Comparison of ENCODE assay signal across 14 cellular contexts in genomic region chr12:108519558-108519957, GRCh38. TPM values are rescaled to one million over a fixed set of nuclear protein-coding genes. Genes with fewer than 3 reads are reported as not detected.
DNase-seq lines count a peak whose midpoint lies in the region; ATAC-seq, FAIRE-seq and TF ChIP-seq lines count a peak whose summit lies in the region.
"Had no signal": no experiment of that assay in that cellular context is flagged by ENCODE, and none has a peak within 500 bp of the region (broad histone marks: within the 10 kb centered on the region; RNA-seq: fewer than 3 reads in every experiment).

No MANE protein-coding gene starts in this region.

- WGBS in A549 (ENCODE audit: missing lambda C conversion rate) = 82% methylated on average over 4 of the region's 4 CpGs
- WGBS in endodermal cell (ENCODE audit: insufficient coverage in 1 of 2, insufficient read length in 1 of 2), 2 experiments = 83 to 90% methylated on average over 4 of the region's 4 CpGs

- no peaks in the 10 kb centered on the region for H3K9me3 Mint-ChIP-seq in endodermal cell
- H3K9me3 Mint-ChIP-seq: activated CD4-positive, alpha-beta T cell treated with anti-CD3 and anti-CD28 coated beads, Interleukin-2, amount 10 ng/mL, durations not matched to agents 24 days and 14 days; CD4-positive, alpha-beta T cell had no signal

- H3K4me1 Mint-ChIP-seq in endodermal cell = peaks cover 8% of the 10 kb centered on the region

- H3K4me3 ChIP-seq in A549 (no peak overlapping the region), endodermal cell (ENCODE audit: low read length) (no peak overlapping the region)
- H3K4me3 ChIP-seq: heart right ventricle had no signal

- DNase-seq in A549 (ENCODE audit: low read depth in 1 of 2, low spot score in 1 of 2) = peak in 1 of 2 experiments; percentile 33
- DNase-seq in G401 (ENCODE audit: low spot score) = peak; percentile 73
- peak; percentile 49 for DNase-seq in NAMALWA (ENCODE audit: low spot score)
- peak; percentile 86 for DNase-seq in endodermal cell
- DNase-seq in superior temporal gyrus (ENCODE audit: extremely low spot score) = no peak
- no peak for DNase-seq in NCI-H2029 (lab: John Stamatoyannopoulos, UW)
- DNase-seq: activated CD4-positive, alpha-beta T cell treated with anti-CD3 and anti-CD28 coated beads, Interleukin-2, amount 10 ng/mL, durations not matched to agents 24 days and 14 days; CD4-positive, alpha-beta T cell; heart right ventricle; NCI-H146; NCI-H748 treated with DMSO at 0.1 percent for 48 hours; small intestine had no signal

- ATAC-seq in A549 (no peak), GM18511 (IDR thresholded peaks at IDR 0.05; ENCODE audit: unreplicated experiment) (no peak), HG03457 (IDR thresholded peaks at IDR 0.05; ENCODE audit: unreplicated experiment) (no peak)
- ATAC-seq: heart right ventricle had no signal

- TF ChIP-seq POLR2A in A549 (IDR thresholded peaks at IDR 0.05; ENCODE audit: low read length) = no peak

- in situ Hi-C loops in G401 (cut with HindIII; ENCODE audit: low sequenced_read_pairs) = no loop called here

- no peak overlapping the region for H3K4me3 Mint-ChIP-seq in endodermal cell
- H3K4me3 Mint-ChIP-seq: activated CD4-positive, alpha-beta T cell treated with anti-CD3 and anti-CD28 coated beads, Interleukin-2, amount 10 ng/mL, durations not matched to agents 24 days and 14 days had no signal

- no peaks in the 10 kb centered on the region for H3K27me3 Mint-ChIP-seq in endodermal cell (ENCODE audit: insufficient read depth)
- H3K27me3 Mint-ChIP-seq: activated CD4-positive, alpha-beta T cell treated with anti-CD3 and anti-CD28 coated beads, Interleukin-2, amount 10 ng/mL, durations not matched to agents 24 days and 14 days; CD4-positive, alpha-beta T cell had no signal

- FAIRE-seq in A549 (lab: Jason Lieb, UNC) = no peak
- FAIRE-seq: small intestine had no signal

- peaks cover 56% of the 10 kb centered on the region for H3K36me3 Mint-ChIP-seq in endodermal cell (ENCODE audit: low read depth)

- no peak overlapping the region for H3K4me2 ChIP-seq in A549

- peaks cover 73% of the 10 kb centered on the region for H3K36me3 ChIP-seq in endodermal cell (ENCODE audit: control insufficient read depth, insufficient read depth, low read length)

- H3K9ac ChIP-seq in endodermal cell (ENCODE audit: extremely low read depth, low read length, poor library complexity, severe bottlenecking) = no peak overlapping the region

- H3K27ac Mint-ChIP-seq in endodermal cell = peak overlapping the region; percentile 81
- H3K27ac Mint-ChIP-seq: activated CD4-positive, alpha-beta T cell treated with anti-CD3 and anti-CD28 coated beads, Interleukin-2, amount 10 ng/mL, durations not matched to agents 24 days and 14 days; CD4-positive, alpha-beta T cell had no signal

- H3K27ac ChIP-seq in A549 = no peak overlapping the region
- no peak overlapping the region for H3K27ac ChIP-seq in endodermal cell (ENCODE audit: low read depth, low read length)
- H3K27ac ChIP-seq: heart right ventricle had no signal

- TF ChIP-seq EP300 in A549 (IDR thresholded peaks at IDR 0.05) = no peak

- CTCF ChIA-PET in A549 (lab: Yijun Ruan, JAX) = interaction anchor here (0.5 to 1.4 kb wide), 6 partner anchors 12 to 843 kb away, joined by 3 to 4 read pairs (median 3); no protein-coding TSS in a partner anchor

- TF ChIP-seq CTCF in A549 (IDR thresholded peaks at IDR 0.05) = peak; percentile 17; the same call in 1 of the 3 replicates
- peak; percentile 65 for TF ChIP-seq CTCF in endodermal cell (conservative IDR thresholded peaks at IDR 0.05)

- 0 out of 5 replicates have a peak, but pooled peaks of 1 of the 2 experiments have one; percentile 5 for TF ChIP-seq RAD21 in A549 (conservative IDR thresholded peaks at IDR 0.05 in 1 of 2, IDR thresholded peaks at IDR 0.05 in 1 of 2)

- H3K9me3 ChIP-seq in A549 (no peaks in the 10 kb centered on the region), endodermal cell (ENCODE audit: control insufficient read depth, low read length) (no peaks in the 10 kb centered on the region)
- H3K9me3 ChIP-seq: heart right ventricle had no signal

- POLR2A ChIA-PET in A549 (lab: Yijun Ruan, JAX) = interaction anchor here (0.6 kb wide), 1 partner anchor 22 kb away, joined by 3 read pairs; no protein-coding TSS in a partner anchor

- no peaks in the 10 kb centered on the region for H3K27me3 ChIP-seq in endodermal cell (ENCODE audit: control insufficient read depth, insufficient read depth, low read length, poor library complexity, severe bottlenecking)
- H3K27me3 ChIP-seq: heart right ventricle had no signal

- H3K4me1 ChIP-seq in A549 (no peaks in the 10 kb centered on the region; the same call in 2 of the 3 replicates), endodermal cell (ENCODE audit: control insufficient read depth, insufficient read depth, low read length) (peaks cover 4% of the 10 kb centered on the region)

TF ChIP-seq in A549, 52 proteins besides CTCF, POLR2A, EP300 and RAD21 (continues in another document):
- no peak for TF ChIP-seq HES2 (IDR thresholded peaks at IDR 0.05)
- no peak for TF ChIP-seq CBX2 (IDR thresholded peaks at IDR 0.05; ENCODE audit: borderline replicate concordance, low read depth)
- TF ChIP-seq ELK1 (IDR thresholded peaks at IDR 0.05; ENCODE audit: low read depth, low read length) = no peak
- no peak for TF ChIP-seq CHD2 (IDR thresholded peaks at IDR 0.05; ENCODE audit: low read length, partially characterized antibody)
- no peak for TF ChIP-seq HDAC2 (IDR thresholded peaks at IDR 0.05)
- TF ChIP-seq ATOH8 (CRISPR knock-in tag; IDR thresholded peaks at IDR 0.05; ENCODE audit: low read depth) = no peak
- TF ChIP-seq ZSCAN20 (CRISPR knock-in tag; IDR thresholded peaks at IDR 0.05) = no peak
- no peak for TF ChIP-seq NR3C1 (IDR thresholded peaks at IDR 0.05)
- no peak for TF ChIP-seq SMC3 (IDR thresholded peaks at IDR 0.05)
- no peak for TF ChIP-seq RCOR1 (IDR thresholded peaks at IDR 0.05; ENCODE audit: low read depth, low read length)
- no peak for TF ChIP-seq E2F6 (IDR thresholded peaks at IDR 0.05; ENCODE audit: borderline replicate concordance, low read depth)
- TF ChIP-seq SREBF2 (IDR thresholded peaks at IDR 0.05) = no peak
- TF ChIP-seq FOXS1 (CRISPR knock-in tag; IDR thresholded peaks at IDR 0.05) = no peak
- TF ChIP-seq NPAS2 (CRISPR knock-in tag; IDR thresholded peaks at IDR 0.05; ENCODE audit: borderline replicate concordance) = no peak

RNA-seq across cellular contexts. Expression of gene FICD, which starts 4.5 kb away (rescaled TPM):
- 1.7 and 4.8 TPM in 2 replicates for polyA plus RNA-seq in A549 (2011; rRNA removed)
- 0.71 and 0.95 TPM in 2 replicates for polyA plus RNA-seq in A549 (2012; cell fraction: cytosol; rRNA removed)
- polyA plus RNA-seq in A549 (2012; cell fraction: nucleus; rRNA removed) = 1.3 and 1.4 TPM in 2 replicates
- 1.9 to 2.5 TPM (median 2.1 TPM) in 3 replicates for polyA plus RNA-seq in A549 (2017; fragmentation: RNase III; extraction: RNeasy Plus Mini Kit Qiagen cat#74134 plus additional on column Dnase treatment)
- 8.2 and 9.8 TPM in 2 replicates for polyA minus RNA-seq in A549 (2011; rRNA and poly(A)+ RNA removed)
- 1.0 and 1.7 TPM in 2 replicates for total RNA-seq in G401 (2014; rRNA removed; shearing (Covaris generic))
- total RNA-seq in endodermal cell = 1 to 10 TPM; 6.2 to 6.8 TPM
- 5.3 TPM for polyA plus RNA-seq in endodermal cell (2013, experiment 1 of 2)
- 4.9 TPM for polyA plus RNA-seq in endodermal cell (2013, experiment 2 of 2)

RNA-seq across cellular contexts. Expression of gene SART3, which starts 41.4 kb away (rescaled TPM):
- polyA plus RNA-seq in A549 (2011; rRNA removed) = 51.8 and 52.7 TPM in 2 replicates
- polyA plus RNA-seq in A549 (2012; cell fraction: cytosol; rRNA removed) = 27.4 and 33.8 TPM in 2 replicates
- 33.0 and 47.5 TPM in 2 replicates for polyA plus RNA-seq in A549 (2012; cell fraction: nucleus; rRNA removed)
- polyA plus RNA-seq in A549 (2017; fragmentation: RNase III; extraction: RNeasy Plus Mini Kit Qiagen cat#74134 plus additional on column Dnase treatment) = 77.2 to 83.2 TPM (median 81.5 TPM) in 3 replicates
- polyA minus RNA-seq in A549 (2011; rRNA and poly(A)+ RNA removed) = 53.1 and 59.4 TPM in 2 replicates
- total RNA-seq in G401 (2014; rRNA removed; shearing (Covaris generic)) = 61.3 and 72.8 TPM in 2 replicates
- 10 to 100 TPM; 83.5 to 86.2 TPM for total RNA-seq in endodermal cell
- polyA plus RNA-seq in endodermal cell (2013, experiment 1 of 2) = 57.5 TPM
- polyA plus RNA-seq in endodermal cell (2013, experiment 2 of 2) = 50.7 TPM

RNA-seq across cellular contexts. Expression of gene ISCU, which starts 42.8 kb away (rescaled TPM):
- polyA plus RNA-seq in A549 (2011; rRNA removed) (174 and 177 TPM in 2 replicates), A549 (2017; fragmentation: RNase III; extraction: RNeasy Plus Mini Kit Qiagen cat#74134 plus additional on column Dnase treatment) (97.1 to 101 TPM (median 97.5 TPM) in 3 replicates)
- 81.6 and 86.3 TPM in 2 replicates for polyA plus RNA-seq in A549 (2012; cell fraction: cytosol; rRNA removed)
- polyA plus RNA-seq in A549 (2012; cell fraction: nucleus; rRNA removed) = 33.9 and 64.2 TPM in 2 replicates
- polyA minus RNA-seq in A549 (2011; rRNA and poly(A)+ RNA removed) = 42.4 and 60.2 TPM in 2 replicates
- 157 and 159 TPM in 2 replicates for total RNA-seq in G401 (2014; rRNA removed; shearing (Covaris generic))
- 10 to 100 TPM; 63.1 to 66.0 TPM for total RNA-seq in endodermal cell
- 92.4 TPM for polyA plus RNA-seq in endodermal cell (2013, experiment 1 of 2)
- 96.3 TPM for polyA plus RNA-seq in endodermal cell (2013, experiment 2 of 2)

Comparison
In these comparisons a context has a peak if more than half of its experiments do, and no peak if none do; other contexts are left out.
1. DNase-seq: peak in G401 (single experiment), NAMALWA (single experiment) and endodermal cell (single experiment); none in superior temporal gyrus (single experiment) and NCI-H2029 (single experiment).